Comparison of ENCODE assay signal across 1 cellular context in the genomic region with DNA sequence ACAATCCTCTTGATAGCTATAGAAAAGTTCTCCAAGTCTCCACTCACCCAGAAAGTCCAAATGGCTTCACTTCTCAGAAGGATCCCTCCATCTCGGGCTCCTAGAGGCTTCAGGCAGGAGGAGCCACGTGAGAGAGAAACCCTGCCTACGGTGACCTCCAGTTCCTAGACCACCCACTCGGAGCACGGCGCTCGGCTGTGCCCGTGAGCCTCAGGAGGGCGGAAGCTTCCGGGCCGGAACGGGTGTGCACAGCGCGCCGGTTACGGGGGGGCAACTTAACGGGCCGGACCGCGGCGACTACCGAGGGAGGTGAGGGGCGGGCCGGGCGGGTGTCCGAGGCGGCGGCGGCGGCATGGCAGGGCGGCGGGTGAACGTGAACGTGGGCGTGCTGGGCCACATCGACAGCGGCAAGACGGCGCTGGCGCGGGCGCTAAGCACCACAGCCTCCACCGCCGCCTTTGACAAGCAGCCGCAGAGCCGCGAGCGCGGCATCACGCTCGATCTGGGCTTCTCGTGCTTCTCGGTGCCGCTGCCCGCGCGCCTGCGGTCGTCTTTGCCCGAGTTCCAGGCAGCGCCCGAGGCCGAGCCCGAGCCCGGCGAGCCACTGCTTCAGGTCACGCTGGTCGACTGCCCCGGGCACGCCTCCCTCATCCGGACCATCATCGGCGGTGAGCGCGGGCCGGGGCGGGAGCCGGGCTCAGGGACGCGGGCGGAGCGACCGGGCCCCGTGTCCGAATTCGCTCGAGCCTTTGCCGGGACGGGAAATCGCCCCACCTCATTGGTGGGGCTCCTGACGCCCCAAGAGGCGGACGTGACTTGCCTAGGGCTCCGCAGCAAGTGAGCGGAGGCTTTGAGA.
TF ChIP-seq lines count a peak whose summit lies in the region.

A gene with protein sequence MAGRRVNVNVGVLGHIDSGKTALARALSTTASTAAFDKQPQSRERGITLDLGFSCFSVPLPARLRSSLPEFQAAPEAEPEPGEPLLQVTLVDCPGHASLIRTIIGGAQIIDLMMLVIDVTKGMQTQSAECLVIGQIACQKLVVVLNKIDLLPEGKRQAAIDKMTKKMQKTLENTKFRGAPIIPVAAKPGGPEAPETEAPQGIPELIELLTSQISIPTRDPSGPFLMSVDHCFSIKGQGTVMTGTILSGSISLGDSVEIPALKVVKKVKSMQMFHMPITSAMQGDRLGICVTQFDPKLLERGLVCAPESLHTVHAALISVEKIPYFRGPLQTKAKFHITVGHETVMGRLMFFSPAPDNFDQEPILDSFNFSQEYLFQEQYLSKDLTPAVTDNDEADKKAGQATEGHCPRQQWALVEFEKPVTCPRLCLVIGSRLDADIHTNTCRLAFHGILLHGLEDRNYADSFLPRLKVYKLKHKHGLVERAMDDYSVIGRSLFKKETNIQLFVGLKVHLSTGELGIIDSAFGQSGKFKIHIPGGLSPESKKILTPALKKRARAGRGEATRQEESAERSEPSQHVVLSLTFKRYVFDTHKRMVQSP (plus strand): TSS at position 326 of the 856 bp plus-strand sequence. CDS start 27 bp downstream, at position 353.

TF ChIP-seq in HepG2, 621 proteins besides CTCF, POLR2A, EP300 and RAD21 (continued from another document and continues in another):
- TF ChIP-seq, protein P1, sequence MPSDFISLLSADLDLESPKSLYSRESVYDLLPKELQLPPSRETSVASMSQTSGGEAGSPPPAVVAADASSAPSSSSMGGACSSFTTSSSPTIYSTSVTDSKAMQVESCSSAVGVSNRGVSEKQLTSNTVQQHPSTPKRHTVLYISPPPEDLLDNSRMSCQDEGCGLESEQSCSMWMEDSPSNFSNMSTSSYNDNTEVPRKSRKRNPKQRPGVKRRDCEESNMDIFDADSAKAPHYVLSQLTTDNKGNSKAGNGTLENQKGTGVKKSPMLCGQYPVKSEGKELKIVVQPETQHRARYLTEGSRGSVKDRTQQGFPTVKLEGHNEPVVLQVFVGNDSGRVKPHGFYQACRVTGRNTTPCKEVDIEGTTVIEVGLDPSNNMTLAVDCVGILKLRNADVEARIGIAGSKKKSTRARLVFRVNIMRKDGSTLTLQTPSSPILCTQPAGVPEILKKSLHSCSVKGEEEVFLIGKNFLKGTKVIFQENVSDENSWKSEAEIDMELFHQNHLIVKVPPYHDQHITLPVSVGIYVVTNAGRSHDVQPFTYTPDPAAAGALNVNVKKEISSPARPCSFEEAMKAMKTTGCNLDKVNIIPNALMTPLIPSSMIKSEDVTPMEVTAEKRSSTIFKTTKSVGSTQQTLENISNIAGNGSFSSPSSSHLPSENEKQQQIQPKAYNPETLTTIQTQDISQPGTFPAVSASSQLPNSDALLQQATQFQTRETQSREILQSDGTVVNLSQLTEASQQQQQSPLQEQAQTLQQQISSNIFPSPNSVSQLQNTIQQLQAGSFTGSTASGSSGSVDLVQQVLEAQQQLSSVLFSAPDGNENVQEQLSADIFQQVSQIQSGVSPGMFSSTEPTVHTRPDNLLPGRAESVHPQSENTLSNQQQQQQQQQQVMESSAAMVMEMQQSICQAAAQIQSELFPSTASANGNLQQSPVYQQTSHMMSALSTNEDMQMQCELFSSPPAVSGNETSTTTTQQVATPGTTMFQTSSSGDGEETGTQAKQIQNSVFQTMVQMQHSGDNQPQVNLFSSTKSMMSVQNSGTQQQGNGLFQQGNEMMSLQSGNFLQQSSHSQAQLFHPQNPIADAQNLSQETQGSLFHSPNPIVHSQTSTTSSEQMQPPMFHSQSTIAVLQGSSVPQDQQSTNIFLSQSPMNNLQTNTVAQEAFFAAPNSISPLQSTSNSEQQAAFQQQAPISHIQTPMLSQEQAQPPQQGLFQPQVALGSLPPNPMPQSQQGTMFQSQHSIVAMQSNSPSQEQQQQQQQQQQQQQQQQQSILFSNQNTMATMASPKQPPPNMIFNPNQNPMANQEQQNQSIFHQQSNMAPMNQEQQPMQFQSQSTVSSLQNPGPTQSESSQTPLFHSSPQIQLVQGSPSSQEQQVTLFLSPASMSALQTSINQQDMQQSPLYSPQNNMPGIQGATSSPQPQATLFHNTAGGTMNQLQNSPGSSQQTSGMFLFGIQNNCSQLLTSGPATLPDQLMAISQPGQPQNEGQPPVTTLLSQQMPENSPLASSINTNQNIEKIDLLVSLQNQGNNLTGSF (CRISPR knock-in tag; IDR thresholded peaks at IDR 0.05): 0 out of 2 replicates have a peak, but pooled peaks have one; percentile 49
- TF ChIP-seq, protein P2, sequence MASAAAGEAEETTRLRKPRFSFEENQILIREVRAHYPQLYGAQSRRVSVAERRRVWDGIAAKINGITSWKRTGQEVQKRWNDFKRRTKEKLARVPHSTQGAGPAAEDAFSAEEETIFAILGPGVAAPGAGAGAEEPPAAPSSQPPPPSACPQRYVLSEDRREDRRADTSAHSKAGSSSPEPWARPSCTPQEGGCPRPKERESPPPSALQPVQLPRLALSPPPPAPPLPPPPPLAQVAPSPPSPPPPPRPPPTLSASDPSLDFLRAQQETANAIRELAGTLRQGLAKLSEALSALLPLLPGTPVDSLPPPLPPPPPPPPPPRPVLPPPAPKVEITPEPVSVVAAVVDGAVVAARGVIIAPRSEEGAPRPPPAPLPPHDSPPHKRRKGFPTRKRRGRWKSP (CRISPR knock-in tag; IDR thresholded peaks at IDR 0.05): peak; percentile 78
- no peak for TF ChIP-seq NFIC (IDR thresholded peaks at IDR 0.05; ENCODE audit: low read length)
- TF ChIP-seq, protein P3, sequence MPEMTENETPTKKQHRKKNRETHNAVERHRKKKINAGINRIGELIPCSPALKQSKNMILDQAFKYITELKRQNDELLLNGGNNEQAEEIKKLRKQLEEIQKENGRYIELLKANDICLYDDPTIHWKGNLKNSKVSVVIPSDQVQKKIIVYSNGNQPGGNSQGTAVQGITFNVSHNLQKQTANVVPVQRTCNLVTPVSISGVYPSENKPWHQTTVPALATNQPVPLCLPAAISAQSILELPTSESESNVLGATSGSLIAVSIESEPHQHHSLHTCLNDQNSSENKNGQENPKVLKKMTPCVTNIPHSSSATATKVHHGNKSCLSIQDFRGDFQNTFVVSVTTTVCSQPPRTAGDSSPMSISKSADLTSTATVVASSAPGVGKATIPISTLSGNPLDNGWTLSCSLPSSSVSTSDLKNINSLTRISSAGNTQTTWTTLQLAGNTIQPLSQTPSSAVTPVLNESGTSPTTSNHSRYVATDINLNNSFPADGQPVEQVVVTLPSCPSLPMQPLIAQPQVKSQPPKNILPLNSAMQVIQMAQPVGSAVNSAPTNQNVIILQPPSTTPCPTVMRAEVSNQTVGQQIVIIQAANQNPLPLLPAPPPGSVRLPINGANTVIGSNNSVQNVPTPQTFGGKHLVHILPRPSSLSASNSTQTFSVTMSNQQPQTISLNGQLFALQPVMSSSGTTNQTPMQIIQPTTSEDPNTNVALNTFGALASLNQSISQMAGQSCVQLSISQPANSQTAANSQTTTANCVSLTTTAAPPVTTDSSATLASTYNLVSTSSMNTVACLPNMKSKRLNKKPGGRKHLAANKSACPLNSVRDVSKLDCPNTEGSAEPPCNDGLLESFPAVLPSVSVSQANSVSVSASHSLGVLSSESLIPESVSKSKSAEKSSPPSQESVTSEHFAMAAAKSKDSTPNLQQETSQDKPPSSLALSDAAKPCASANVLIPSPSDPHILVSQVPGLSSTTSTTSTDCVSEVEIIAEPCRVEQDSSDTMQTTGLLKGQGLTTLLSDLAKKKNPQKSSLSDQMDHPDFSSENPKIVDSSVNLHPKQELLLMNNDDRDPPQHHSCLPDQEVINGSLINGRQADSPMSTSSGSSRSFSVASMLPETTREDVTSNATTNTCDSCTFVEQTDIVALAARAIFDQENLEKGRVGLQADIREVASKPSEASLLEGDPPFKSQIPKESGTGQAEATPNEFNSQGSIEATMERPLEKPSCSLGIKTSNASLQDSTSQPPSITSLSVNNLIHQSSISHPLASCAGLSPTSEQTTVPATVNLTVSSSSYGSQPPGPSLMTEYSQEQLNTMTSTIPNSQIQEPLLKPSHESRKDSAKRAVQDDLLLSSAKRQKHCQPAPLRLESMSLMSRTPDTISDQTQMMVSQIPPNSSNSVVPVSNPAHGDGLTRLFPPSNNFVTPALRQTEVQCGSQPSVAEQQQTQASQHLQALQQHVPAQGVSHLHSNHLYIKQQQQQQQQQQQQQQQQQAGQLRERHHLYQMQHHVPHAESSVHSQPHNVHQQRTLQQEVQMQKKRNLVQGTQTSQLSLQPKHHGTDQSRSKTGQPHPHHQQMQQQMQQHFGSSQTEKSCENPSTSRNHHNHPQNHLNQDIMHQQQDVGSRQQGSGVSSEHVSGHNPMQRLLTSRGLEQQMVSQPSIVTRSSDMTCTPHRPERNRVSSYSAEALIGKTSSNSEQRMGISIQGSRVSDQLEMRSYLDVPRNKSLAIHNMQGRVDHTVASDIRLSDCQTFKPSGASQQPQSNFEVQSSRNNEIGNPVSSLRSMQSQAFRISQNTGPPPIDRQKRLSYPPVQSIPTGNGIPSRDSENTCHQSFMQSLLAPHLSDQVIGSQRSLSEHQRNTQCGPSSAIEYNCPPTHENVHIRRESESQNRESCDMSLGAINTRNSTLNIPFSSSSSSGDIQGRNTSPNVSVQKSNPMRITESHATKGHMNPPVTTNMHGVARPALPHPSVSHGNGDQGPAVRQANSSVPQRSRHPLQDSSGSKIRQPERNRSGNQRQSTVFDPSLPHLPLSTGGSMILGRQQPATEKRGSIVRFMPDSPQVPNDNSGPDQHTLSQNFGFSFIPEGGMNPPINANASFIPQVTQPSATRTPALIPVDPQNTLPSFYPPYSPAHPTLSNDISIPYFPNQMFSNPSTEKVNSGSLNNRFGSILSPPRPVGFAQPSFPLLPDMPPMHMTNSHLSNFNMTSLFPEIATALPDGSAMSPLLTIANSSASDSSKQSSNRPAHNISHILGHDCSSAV (CRISPR knock-in tag; IDR thresholded peaks at IDR 0.05; ENCODE audit: borderline replicate concordance): no peak
- TF ChIP-seq SRSF1 (optimal IDR thresholded peaks at IDR 0.05; ENCODE audit: low read depth, low read length): no peak
- TF ChIP-seq MYNN (CRISPR knock-in tag; IDR thresholded peaks at IDR 0.05; ENCODE audit: low read depth): 0 out of 2 replicates have a peak, but pooled peaks have one; percentile 83
- TF ChIP-seq, protein P4, sequence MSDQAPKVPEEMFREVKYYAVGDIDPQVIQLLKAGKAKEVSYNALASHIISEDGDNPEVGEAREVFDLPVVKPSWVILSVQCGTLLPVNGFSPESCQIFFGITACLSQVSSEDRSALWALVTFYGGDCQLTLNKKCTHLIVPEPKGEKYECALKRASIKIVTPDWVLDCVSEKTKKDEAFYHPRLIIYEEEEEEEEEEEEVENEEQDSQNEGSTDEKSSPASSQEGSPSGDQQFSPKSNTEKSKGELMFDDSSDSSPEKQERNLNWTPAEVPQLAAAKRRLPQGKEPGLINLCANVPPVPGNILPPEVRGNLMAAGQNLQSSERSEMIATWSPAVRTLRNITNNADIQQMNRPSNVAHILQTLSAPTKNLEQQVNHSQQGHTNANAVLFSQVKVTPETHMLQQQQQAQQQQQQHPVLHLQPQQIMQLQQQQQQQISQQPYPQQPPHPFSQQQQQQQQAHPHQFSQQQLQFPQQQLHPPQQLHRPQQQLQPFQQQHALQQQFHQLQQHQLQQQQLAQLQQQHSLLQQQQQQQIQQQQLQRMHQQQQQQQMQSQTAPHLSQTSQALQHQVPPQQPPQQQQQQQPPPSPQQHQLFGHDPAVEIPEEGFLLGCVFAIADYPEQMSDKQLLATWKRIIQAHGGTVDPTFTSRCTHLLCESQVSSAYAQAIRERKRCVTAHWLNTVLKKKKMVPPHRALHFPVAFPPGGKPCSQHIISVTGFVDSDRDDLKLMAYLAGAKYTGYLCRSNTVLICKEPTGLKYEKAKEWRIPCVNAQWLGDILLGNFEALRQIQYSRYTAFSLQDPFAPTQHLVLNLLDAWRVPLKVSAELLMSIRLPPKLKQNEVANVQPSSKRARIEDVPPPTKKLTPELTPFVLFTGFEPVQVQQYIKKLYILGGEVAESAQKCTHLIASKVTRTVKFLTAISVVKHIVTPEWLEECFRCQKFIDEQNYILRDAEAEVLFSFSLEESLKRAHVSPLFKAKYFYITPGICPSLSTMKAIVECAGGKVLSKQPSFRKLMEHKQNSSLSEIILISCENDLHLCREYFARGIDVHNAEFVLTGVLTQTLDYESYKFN (CRISPR knock-in tag; conservative IDR thresholded peaks at IDR 0.05): peak; percentile 67
- peak; percentile 66; the same call in 1 of the 2 replicates for TF ChIP-seq ARHGAP35 (CRISPR knock-in tag; IDR thresholded peaks at IDR 0.05; ENCODE audit: borderline replicate concordance)
- peak; percentile 90 for TF ChIP-seq KDM5A (IDR thresholded peaks at IDR 0.05; ENCODE audit: borderline replicate concordance, low read length)
- TF ChIP-seq SRSF9 (IDR thresholded peaks at IDR 0.05; ENCODE audit: borderline replicate concordance, insufficient read depth, low read depth, low read length, poor library complexity, severe bottlenecking): no peak
- no peak for TF ChIP-seq ZNF329 (CRISPR knock-in tag; IDR thresholded peaks at IDR 0.05; ENCODE audit: low read depth)
- peak; percentile 75 for TF ChIP-seq MEIS2 (CRISPR knock-in tag; IDR thresholded peaks at IDR 0.05)
- peak; percentile 66; the same call in 1 of the 2 replicates for TF ChIP-seq NCOA2 (CRISPR knock-in tag; IDR thresholded peaks at IDR 0.05)
- no peak for TF ChIP-seq MTF2 (CRISPR knock-in tag; IDR thresholded peaks at IDR 0.05; ENCODE audit: borderline replicate concordance)
- peak; percentile 69; the same call in 1 of the 2 replicates for TF ChIP-seq HOXD1 (CRISPR knock-in tag; IDR thresholded peaks at IDR 0.05)
- TF ChIP-seq FOXK2 (IDR thresholded peaks at IDR 0.05): no peak
- TF ChIP-seq, protein P5, sequence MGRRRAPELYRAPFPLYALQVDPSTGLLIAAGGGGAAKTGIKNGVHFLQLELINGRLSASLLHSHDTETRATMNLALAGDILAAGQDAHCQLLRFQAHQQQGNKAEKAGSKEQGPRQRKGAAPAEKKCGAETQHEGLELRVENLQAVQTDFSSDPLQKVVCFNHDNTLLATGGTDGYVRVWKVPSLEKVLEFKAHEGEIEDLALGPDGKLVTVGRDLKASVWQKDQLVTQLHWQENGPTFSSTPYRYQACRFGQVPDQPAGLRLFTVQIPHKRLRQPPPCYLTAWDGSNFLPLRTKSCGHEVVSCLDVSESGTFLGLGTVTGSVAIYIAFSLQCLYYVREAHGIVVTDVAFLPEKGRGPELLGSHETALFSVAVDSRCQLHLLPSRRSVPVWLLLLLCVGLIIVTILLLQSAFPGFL (CRISPR knock-in tag; IDR thresholded peaks at IDR 0.05): no peak
- TF ChIP-seq XBP1 (CRISPR knock-in tag; IDR thresholded peaks at IDR 0.05): peak; percentile 47; the same call in 1 of the 2 replicates
- TF ChIP-seq WIZ (CRISPR knock-in tag; IDR thresholded peaks at IDR 0.05): peak; percentile 72; the same call in 1 of the 2 replicates
- TF ChIP-seq, protein P6, sequence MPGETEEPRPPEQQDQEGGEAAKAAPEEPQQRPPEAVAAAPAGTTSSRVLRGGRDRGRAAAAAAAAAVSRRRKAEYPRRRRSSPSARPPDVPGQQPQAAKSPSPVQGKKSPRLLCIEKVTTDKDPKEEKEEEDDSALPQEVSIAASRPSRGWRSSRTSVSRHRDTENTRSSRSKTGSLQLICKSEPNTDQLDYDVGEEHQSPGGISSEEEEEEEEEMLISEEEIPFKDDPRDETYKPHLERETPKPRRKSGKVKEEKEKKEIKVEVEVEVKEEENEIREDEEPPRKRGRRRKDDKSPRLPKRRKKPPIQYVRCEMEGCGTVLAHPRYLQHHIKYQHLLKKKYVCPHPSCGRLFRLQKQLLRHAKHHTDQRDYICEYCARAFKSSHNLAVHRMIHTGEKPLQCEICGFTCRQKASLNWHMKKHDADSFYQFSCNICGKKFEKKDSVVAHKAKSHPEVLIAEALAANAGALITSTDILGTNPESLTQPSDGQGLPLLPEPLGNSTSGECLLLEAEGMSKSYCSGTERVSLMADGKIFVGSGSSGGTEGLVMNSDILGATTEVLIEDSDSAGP (CRISPR knock-in tag; IDR thresholded peaks at IDR 0.05; ENCODE audit: borderline replicate concordance): peak; percentile 96
- TF ChIP-seq RELA (CRISPR knock-in tag; IDR thresholded peaks at IDR 0.05): no peak
